ENCODE assay signal across 26 cellular contexts in the genomic region with DNA sequence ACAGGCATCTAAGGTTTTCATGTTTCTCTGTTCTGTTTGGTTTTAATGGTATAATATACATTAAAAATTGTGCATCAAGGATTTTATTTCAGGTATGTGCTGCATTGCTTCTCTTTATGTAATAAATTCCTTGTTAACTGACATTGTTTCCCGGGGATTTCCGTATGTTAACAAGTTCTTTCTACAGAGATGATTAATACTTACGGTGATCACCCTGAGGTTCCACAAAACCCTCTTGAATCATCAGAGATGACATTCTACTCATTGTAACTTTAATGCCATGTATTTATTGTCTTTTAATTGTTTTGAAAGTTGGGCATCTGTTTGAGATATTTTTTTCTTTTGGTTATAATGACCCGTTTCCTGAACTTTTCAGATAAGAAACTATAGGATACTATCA. TPM values are rescaled to one million over a fixed set of nuclear protein-coding genes. Genes with fewer than 3 reads are reported as not detected.
DNase-seq lines count a peak whose midpoint lies in the region; FAIRE-seq and TF ChIP-seq lines count a peak whose summit lies in the region.
"Had no signal": no experiment of that assay in that cellular context is flagged by ENCODE, and none has a peak within 500 bp of the region (broad histone marks: within the 10 kb centered on the region; RNA-seq: fewer than 3 reads in every experiment).

No MANE protein-coding gene starts in this region.

- no peaks in the 10 kb centered on the region for H3K9me3 ChIP-seq in mammary epithelial cell (replicated peaks; ENCODE audit: insufficient read depth, low read length)
- H3K9me3 ChIP-seq: testis had no signal

- H3K4me3 Mint-ChIP-seq in nephron progenitor cell, result no peak overlapping the region
- H3K4me3 Mint-ChIP-seq: activated naive CD4-positive, alpha-beta T cell treated with anti-CD3 and anti-CD28 coated beads, Interleukin-2, amount 50 U/mL, for 24 hours; CD4-positive, alpha-beta T cell; neural crest cell had no signal

- no peak overlapping the region for H3K27ac ChIP-seq in mammary epithelial cell (ENCODE audit: insufficient read depth, low read depth, low read length)
- H3K27ac ChIP-seq: KMS-11, testis had no signal

- peaks cover 38% of the 10 kb centered on the region for H3K4me1 Mint-ChIP-seq in nephron progenitor cell
- H3K4me1 Mint-ChIP-seq: activated naive CD4-positive, alpha-beta T cell treated with anti-CD3 and anti-CD28 coated beads, Interleukin-2, amount 50 U/mL, for 24 hours; neural crest cell had no signal

- dilution Hi-C loops in mammary epithelial cell (cut with HindIII; ENCODE audit: low sequenced_read_pairs), result no loop called here

- peak; percentile 18 for FAIRE-seq in GM18507 (lab: Jason Lieb, UNC)
- FAIRE-seq: colon, GM19239 had no signal

- H3K27me3 ChIP-seq in mammary epithelial cell (ENCODE audit: insufficient read depth, low read length), result no peaks in the 10 kb centered on the region
- H3K27me3 ChIP-seq: testis had no signal

- CTCF ChIA-PET in mammary epithelial cell (lab: Charles Lee; ENCODE audit: low non-redundant PET), result no interaction called here

- no peak overlapping the region for H3K9ac ChIP-seq in mammary epithelial cell (ENCODE audit: insufficient read depth, low read length)
- H3K9ac ChIP-seq: KMS-11 had no signal

- H3K4me3 ChIP-seq in mammary epithelial cell (replicated peaks in 1 of 3; ENCODE audit: insufficient read depth in 1 of 3, low read depth in 2 of 3, low read length in 3 of 3), result no peak overlapping the region
- H3K4me3 ChIP-seq: testis had no signal

- H3K4me1 ChIP-seq in mammary epithelial cell (ENCODE audit: insufficient read depth, low read length), result peaks cover 45% of the 10 kb centered on the region

- peaks cover 84% of the 10 kb centered on the region for H3K79me2 ChIP-seq in mammary epithelial cell (ENCODE audit: insufficient read depth, low read length)

- in situ Hi-C loops in mammary epithelial cell (cut with MboI; ENCODE audit: low sequenced_read_pairs in 2 of 2), result no loop called here

- intact Hi-C loops in mammary epithelial cell (cut with micrococcal nuclease), result no loop called here

- TF ChIP-seq CTCF in mammary epithelial cell (conservative IDR thresholded peaks at IDR 0.05 in 1 of 2, IDR thresholded peaks at IDR 0.05 in 1 of 2; ENCODE audit: extremely low read depth in 1 of 2, insufficient read depth in 1 of 2, low read depth in 1 of 2, low read length in 2 of 2) (no peak), nephron progenitor cell (IDR thresholded peaks at IDR 0.05) (no peak)

- H4K20me1 ChIP-seq in mammary epithelial cell (ENCODE audit: insufficient read depth, low read length), result no peaks in the 10 kb centered on the region

- peaks cover 4% of the 10 kb centered on the region for H3K9me3 Mint-ChIP-seq in nephron progenitor cell
- H3K9me3 Mint-ChIP-seq: activated naive CD4-positive, alpha-beta T cell treated with anti-CD3 and anti-CD28 coated beads, Interleukin-2, amount 50 U/mL, for 24 hours; CD4-positive, alpha-beta T cell; neural crest cell had no signal

- BruUV-seq in mammary epithelial cell (replicated peaks; lab: Mats Ljungman, UMichigan), result no TSS peak

- peak overlapping the region; percentile 75 for H3K27ac Mint-ChIP-seq in nephron progenitor cell
- H3K27ac Mint-ChIP-seq: activated naive CD4-positive, alpha-beta T cell treated with anti-CD3 and anti-CD28 coated beads, Interleukin-2, amount 50 U/mL, for 24 hours; CD4-positive, alpha-beta T cell; progenitor cell of endocrine pancreas had no signal

- H3K27me3 Mint-ChIP-seq in nephron progenitor cell (ENCODE audit: low read depth, poor library complexity), result no peaks in the 10 kb centered on the region
- H3K27me3 Mint-ChIP-seq: activated naive CD4-positive, alpha-beta T cell treated with anti-CD3 and anti-CD28 coated beads, Interleukin-2, amount 50 U/mL, for 24 hours; CD4-positive, alpha-beta T cell; progenitor cell of endocrine pancreas had no signal

- H3K4me2 ChIP-seq in mammary epithelial cell (ENCODE audit: insufficient read depth, low read depth, low read length), result no peak overlapping the region
- H3K4me2 ChIP-seq: KMS-11 had no signal

- H3K36me3 Mint-ChIP-seq in nephron progenitor cell (ENCODE audit: low read depth), result peaks cover 19% of the 10 kb centered on the region
- H3K36me3 Mint-ChIP-seq: activated naive CD4-positive, alpha-beta T cell treated with anti-CD3 and anti-CD28 coated beads, Interleukin-2, amount 50 U/mL, for 24 hours had no signal

- DNase-seq in GM18507 (ENCODE audit: extremely low spot score, insufficient read length, low read depth), result no peak
- DNase-seq in NCI-H226, result peak; percentile 16
- DNase-seq in mammary epithelial cell, result peak; percentile 67
- no peak for DNase-seq in nephron progenitor cell
- no peak for DNase-seq in MV-4-11 (lab: John Stamatoyannopoulos, UW)
- no peak for DNase-seq in NCI-H345 treated with DMSO at 0.1 percent for 48 hours (lab: John Stamatoyannopoulos, UW; ENCODE audit: unreplicated experiment)
- DNase-seq in globus pallidus (ENCODE audit: low spot score), result no peak
- DNase-seq: activated CD4-positive, CD25-positive, alpha-beta regulatory T cell; activated CD8-positive, alpha-beta memory T cell treated with anti-CD3 and anti-CD28 coated beads for 24 hours; activated T-cell treated with anti-CD3 and anti-CD28 coated beads, Interleukin-2, amount 50 U/mL, for 48 hours; CD4-positive, alpha-beta T cell; DMS53; head of caudate nucleus; left ventricle myocardium superior; NCI-H1694; NCI-H2171; NCI-H774; Right ventricle myocardium superior; SW 1271; testis had no signal

- no peaks in the 10 kb centered on the region for H3K36me3 ChIP-seq in mammary epithelial cell (ENCODE audit: insufficient read depth, low read length)

- 44% methylated on average over 4 of the region's 4 CpGs for WGBS in mammary epithelial cell (ENCODE audit: low coverage, missing lambda C conversion rate)

- no peak overlapping the region for H2AFZ ChIP-seq in mammary epithelial cell (ENCODE audit: low read depth, low read length)

RNA-seq across cellular contexts. Expression of a gene that starts 37.5 kb away (rescaled TPM):
- 10 to 100 TPM; 22.5 to 28.8 TPM for total RNA-seq in mammary epithelial cell
- 14.5 TPM for polyA plus RNA-seq in mammary epithelial cell
- 35.8 TPM for polyA minus RNA-seq in mammary epithelial cell

Comparison
In these comparisons a context has a peak if more than half of its experiments do, and no peak if none do; other contexts are left out.
1. DNase-seq: peak in NCI-H226 (single experiment) and mammary epithelial cell (single experiment); none in GM18507 (single experiment), nephron progenitor cell (single experiment), MV-4-11 (single experiment), NCI-H345 treated with DMSO at 0.1 percent for 48 hours (single experiment) and globus pallidus (single experiment).